In the genomic region with DNA sequence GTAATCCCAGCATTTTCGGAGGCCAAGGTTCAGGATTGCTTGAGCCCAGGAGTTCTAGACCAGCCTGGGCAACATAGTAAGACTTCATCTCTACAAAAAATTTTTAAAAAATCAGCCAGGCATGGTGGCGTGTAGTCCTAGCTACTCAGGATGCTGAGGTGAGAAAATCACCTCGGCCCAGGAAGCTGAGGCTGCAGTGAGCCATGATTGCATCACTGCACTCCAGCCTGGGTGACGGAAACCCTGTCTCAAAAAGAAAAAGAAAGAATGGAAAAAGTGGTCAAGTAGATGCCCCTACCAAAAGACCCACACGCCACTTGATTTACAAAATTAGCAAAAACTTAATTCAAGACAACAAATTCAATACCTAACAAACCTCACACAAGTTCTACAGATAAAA, we compare ENCODE assay signal across 15 cellular contexts. TPM values are rescaled to one million over a fixed set of nuclear protein-coding genes. Genes with fewer than 3 reads are reported as not detected.
DNase-seq lines count a peak whose midpoint lies in the region; ATAC-seq and TF ChIP-seq lines count a peak whose summit lies in the region.
"Had no signal": no experiment of that assay in that cellular context is flagged by ENCODE, and none has a peak within 500 bp of the region (broad histone marks: within the 10 kb centered on the region; RNA-seq: fewer than 3 reads in every experiment).

No MANE protein-coding gene starts in this region.

- no peak for TF ChIP-seq POLR2A in esophagus muscularis mucosa (IDR thresholded peaks at IDR 0.05; ENCODE audit: low read depth)

- no peak overlapping the region for H3K9ac ChIP-seq in BLaER1

- intact Hi-C loops in activated CD4-positive, alpha-beta memory T cell treated with anti-CD3 and anti-CD28 coated beads for 36 hours (cut with micrococcal nuclease): loop anchor here (1.0 kb wide), 2 partner anchors 9 to 35 kb away; a partner anchor contains a TSS
- intact Hi-C loops in esophagus muscularis mucosa (cut with DNase I): no loop called here

- H3K27ac ChIP-seq in BLaER1: no peak overlapping the region
- H3K27ac ChIP-seq in esophagus muscularis mucosa (replicated peaks in 1 of 4): no peak overlapping the region
- H3K27ac ChIP-seq: stomach had no signal

- DNase-seq in GM12865 (ENCODE audit: low read depth) (peak; percentile 50), naive B cell (no peak), islet precursor cell (no peak), esophagus muscularis mucosa (ENCODE audit: extremely low spot score) (no peak)
- DNase-seq in activated CD4-positive, alpha-beta memory T cell treated with anti-CD3 and anti-CD28 coated beads for 36 hours: peak; percentile 77
- DNase-seq: effector CD4-positive, alpha-beta T cell; left cardiac atrium; NCI-H1417 treated with DMSO at 0.1 percent for 48 hours; NCI-H69; stomach had no signal

- H3K4me3 ChIP-seq in BLaER1: no peak overlapping the region
- no peak overlapping the region for H3K4me3 ChIP-seq in GM12865 (ENCODE audit: low read depth, low read length)
- no peak overlapping the region for H3K4me3 ChIP-seq in esophagus muscularis mucosa
- H3K4me3 ChIP-seq: stomach had no signal

- H3K4me1 ChIP-seq in BLaER1 (peaks cover 16% of the 10 kb centered on the region), esophagus muscularis mucosa (no peaks in the 10 kb centered on the region)
- H3K4me1 ChIP-seq: stomach had no signal

- H3K9me3 ChIP-seq in BLaER1: no peaks in the 10 kb centered on the region
- no peaks in the 10 kb centered on the region for H3K9me3 ChIP-seq in esophagus muscularis mucosa
- H3K9me3 ChIP-seq: stomach had no signal

- H4K20me1 ChIP-seq in BLaER1: no peaks in the 10 kb centered on the region

- no peaks in the 10 kb centered on the region for H3K9me3 Mint-ChIP-seq in activated CD4-positive, alpha-beta memory T cell treated with anti-CD3 and anti-CD28 coated beads for 36 hours
- H3K9me3 Mint-ChIP-seq in naive B cell: no peaks in the 10 kb centered on the region
- H3K9me3 Mint-ChIP-seq: neural crest cell had no signal

- H3K4me3 Mint-ChIP-seq in activated CD4-positive, alpha-beta memory T cell treated with anti-CD3 and anti-CD28 coated beads for 36 hours: peak overlapping the region; percentile 47
- H3K4me3 Mint-ChIP-seq in naive B cell: peak overlapping the region in 1 of 8 donors; percentile 9
- H3K4me3 Mint-ChIP-seq: neural crest cell had no signal

- 88% methylated on average over 5 of the region's 5 CpGs for WGBS in esophagus muscularis mucosa

- H3K27ac Mint-ChIP-seq in activated CD4-positive, alpha-beta memory T cell treated with anti-CD3 and anti-CD28 coated beads for 36 hours: peak overlapping the region; percentile 98
- peak overlapping the region in 4 of 6 donors; percentile 55 to 89 (median 82) for H3K27ac Mint-ChIP-seq in naive B cell

- H3K36me3 ChIP-seq in BLaER1 (no peaks in the 10 kb centered on the region), esophagus muscularis mucosa (no peaks in the 10 kb centered on the region)
- H3K36me3 ChIP-seq: stomach had no signal

- H3K4me1 Mint-ChIP-seq in activated CD4-positive, alpha-beta memory T cell treated with anti-CD3 and anti-CD28 coated beads for 36 hours (ENCODE audit: low read depth): peaks cover 43% of the 10 kb centered on the region
- peaks cover 20 to 24% (median 20%) of the 10 kb centered on the region in 3 donors for H3K4me1 Mint-ChIP-seq in naive B cell
- H3K4me1 Mint-ChIP-seq: neural crest cell had no signal

- H3K36me3 Mint-ChIP-seq in activated CD4-positive, alpha-beta memory T cell treated with anti-CD3 and anti-CD28 coated beads for 36 hours: no peaks in the 10 kb centered on the region
- H3K36me3 Mint-ChIP-seq in naive B cell: no peaks in the 10 kb centered on the region

- H3K27me3 Mint-ChIP-seq in activated CD4-positive, alpha-beta memory T cell treated with anti-CD3 and anti-CD28 coated beads for 36 hours: no peaks in the 10 kb centered on the region
- no peaks in the 10 kb centered on the region for H3K27me3 Mint-ChIP-seq in naive B cell

- no peak for TF ChIP-seq EP300 in esophagus muscularis mucosa (IDR thresholded peaks at IDR 0.05)

- POLR2A ChIA-PET in activated CD4-positive, alpha-beta memory T cell treated with anti-CD3 and anti-CD28 coated beads for 36 hours (lab: Charles Lee): interaction anchor here (1.8 kb wide), 1 partner anchor 49 kb away, joined by 6 read pairs; no protein-coding TSS in a partner anchor

- H3K4me2 ChIP-seq in BLaER1: peak overlapping the region; percentile 43

- TF ChIP-seq CTCF in GM12865 (IDR thresholded peaks at IDR 0.05; ENCODE audit: insufficient read depth, low read depth, low read length, missing control alignments): no peak
- TF ChIP-seq CTCF in esophagus muscularis mucosa (IDR thresholded peaks at IDR 0.05): no peak

- no peaks in the 10 kb centered on the region for H3K27me3 ChIP-seq in BLaER1
- H3K27me3 ChIP-seq in esophagus muscularis mucosa: no peaks in the 10 kb centered on the region
- H3K27me3 ChIP-seq: stomach had no signal

- CTCF ChIA-PET in activated CD4-positive, alpha-beta memory T cell treated with anti-CD3 and anti-CD28 coated beads for 36 hours (lab: Charles Lee): interaction anchor here (0.9 to 1.7 kb wide), 3 partner anchors 9 to 33 kb away, joined by 4 to 6 read pairs (median 4); no protein-coding TSS in a partner anchor

- peak; percentile 68 to 74 for ATAC-seq in naive B cell (ENCODE audit: low read depth in 2 of 2)
- no peak for ATAC-seq in GM19395 (IDR thresholded peaks at IDR 0.05; ENCODE audit: unreplicated experiment)
- ATAC-seq in esophagus mucosa: no peak
- ATAC-seq: left cardiac atrium, Right ventricle myocardium inferior had no signal

RNA-seq across cellular contexts. Expression of a gene that starts 34.4 kb away (rescaled TPM):
- total RNA-seq in activated CD4-positive, alpha-beta memory T cell treated with anti-CD3 and anti-CD28 coated beads for 36 hours: 10 to 100 TPM; 31.0 to 34.7 TPM
- polyA plus RNA-seq in naive B cell (ENCODE audit: low read depth in 6 of 6): 10 to 100 TPM in 1 of 6 donors, 1 to 10 TPM in 5; 3.0 to 18.8 (median 6.8) TPM
- total RNA-seq in esophagus muscularis mucosa: 10 to 100 TPM; 48.2 to 80.6 (median 63.4) TPM
- total RNA-seq in esophagus mucosa: 9.5 TPM

RNA-seq across cellular contexts. Expression of a gene that starts 47.5 kb away (rescaled TPM):
- total RNA-seq in activated CD4-positive, alpha-beta memory T cell treated with anti-CD3 and anti-CD28 coated beads for 36 hours: 1 to 10 TPM; 9.4 to 9.8 TPM
- 100 to 1,000 TPM; 293 to 418 (median 315) TPM for polyA plus RNA-seq in naive B cell (ENCODE audit: low read depth in 6 of 6)
- 1 to 10 TPM in 2 of 4 donors, not detected in 2; 1.4 to 2.2 TPM for total RNA-seq in esophagus muscularis mucosa
- total RNA-seq in esophagus mucosa: 0.52 TPM

Comparison
In these comparisons a context has a peak if more than half of its experiments do, and no peak if none do; other contexts are left out.
1. DNase-seq: peak in GM12865 (single experiment) and activated CD4-positive, alpha-beta memory T cell treated with anti-CD3 and anti-CD28 coated beads for 36 hours (single experiment); none in naive B cell (single experiment), islet precursor cell (single experiment) and esophagus muscularis mucosa (single experiment).
2. ATAC-seq: peak in naive B cell (2 of 2); none in GM19395 (single experiment) and esophagus mucosa (single experiment).